Comparison of ENCODE assay signal across 1 cellular context in the genomic region with DNA sequence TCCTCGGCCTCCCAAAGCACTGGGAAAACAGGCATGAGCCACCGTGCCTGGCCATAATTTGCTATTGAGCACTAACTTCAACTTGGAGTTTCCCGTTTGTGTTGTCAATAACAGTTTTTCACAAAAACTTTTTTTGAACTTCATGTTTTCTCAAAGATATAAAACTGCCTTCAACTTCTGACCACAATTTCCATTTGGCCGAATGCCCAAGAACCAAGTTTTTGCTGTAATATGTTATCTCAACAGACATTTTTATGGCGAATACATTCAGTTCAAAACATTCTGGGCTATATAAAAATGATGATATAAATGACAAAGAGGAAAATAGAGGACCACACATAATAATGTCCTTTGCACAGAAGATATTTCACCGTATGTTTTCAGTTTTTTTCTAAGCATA.
TF ChIP-seq lines count a peak whose summit lies in the region.

No MANE protein-coding gene starts in this region.

TF ChIP-seq in K562, 482 proteins besides CTCF, POLR2A, EP300 and RAD21 (continued from another document):
- TF ChIP-seq, protein P1, sequence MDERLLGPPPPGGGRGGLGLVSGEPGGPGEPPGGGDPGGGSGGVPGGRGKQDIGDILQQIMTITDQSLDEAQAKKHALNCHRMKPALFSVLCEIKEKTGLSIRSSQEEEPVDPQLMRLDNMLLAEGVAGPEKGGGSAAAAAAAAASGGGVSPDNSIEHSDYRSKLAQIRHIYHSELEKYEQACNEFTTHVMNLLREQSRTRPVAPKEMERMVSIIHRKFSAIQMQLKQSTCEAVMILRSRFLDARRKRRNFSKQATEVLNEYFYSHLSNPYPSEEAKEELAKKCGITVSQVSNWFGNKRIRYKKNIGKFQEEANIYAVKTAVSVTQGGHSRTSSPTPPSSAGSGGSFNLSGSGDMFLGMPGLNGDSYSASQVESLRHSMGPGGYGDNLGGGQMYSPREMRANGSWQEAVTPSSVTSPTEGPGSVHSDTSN (CRISPR knock-in tag; IDR thresholded peaks at IDR 0.05; ENCODE audit: low read depth) = no peak
- TF ChIP-seq, protein P1 (tag; conservative IDR thresholded peaks at IDR 0.05; ENCODE audit: low read depth) = peak; percentile 65
- TF ChIP-seq SNIP1 (IDR thresholded peaks at IDR 0.05; ENCODE audit: low read depth) (no peak), SAFB2 (IDR thresholded peaks at IDR 0.05; ENCODE audit: borderline replicate concordance, low read depth, low read length, severe bottlenecking) (no peak), ADNP (tag; IDR thresholded peaks at IDR 0.05) (0 out of 2 replicates have a peak, but pooled peaks have one; percentile 12), NCOA4 (IDR thresholded peaks at IDR 0.05; ENCODE audit: partially characterized antibody) (no peak), GTF2A2 (tag; IDR thresholded peaks at IDR 0.05) (no peak), NFIC (IDR thresholded peaks at IDR 0.05) (peak; percentile 74), ZNF124 (CRISPR knock-in tag; IDR thresholded peaks at IDR 0.05) (no peak), ATF4 (CRISPR knock-in tag; IDR thresholded peaks at IDR 0.05) (no peak), IFI16 (CRISPR knock-in tag; IDR thresholded peaks at IDR 0.05) (no peak), ZNF655 (CRISPR knock-in tag; IDR thresholded peaks at IDR 0.05) (no peak), CXXC5 (CRISPR knock-in tag; IDR thresholded peaks at IDR 0.05) (no peak), TAF1 (IDR thresholded peaks at IDR 0.05; ENCODE audit: control insufficient read depth, extremely low read depth, insufficient read depth, low read length, severe bottlenecking) (no peak), ARID1B (IDR thresholded peaks at IDR 0.05) (0 out of 2 replicates have a peak, but pooled peaks have one; percentile 17), TFAP4 (CRISPR knock-in tag; IDR thresholded peaks at IDR 0.05; ENCODE audit: borderline replicate concordance) (0 out of 2 replicates have a peak, but pooled peaks have one; percentile 0), RNF2 (IDR thresholded peaks at IDR 0.05) (no peak), ZNF583 (CRISPR knock-in tag; IDR thresholded peaks at IDR 0.05) (no peak), MEIS2 (IDR thresholded peaks at IDR 0.05; ENCODE audit: partially characterized antibody) (peak; percentile 53), E2F4 (CRISPR knock-in tag; IDR thresholded peaks at IDR 0.05; ENCODE audit: low read depth) (no peak)
- TF ChIP-seq, protein P2, sequence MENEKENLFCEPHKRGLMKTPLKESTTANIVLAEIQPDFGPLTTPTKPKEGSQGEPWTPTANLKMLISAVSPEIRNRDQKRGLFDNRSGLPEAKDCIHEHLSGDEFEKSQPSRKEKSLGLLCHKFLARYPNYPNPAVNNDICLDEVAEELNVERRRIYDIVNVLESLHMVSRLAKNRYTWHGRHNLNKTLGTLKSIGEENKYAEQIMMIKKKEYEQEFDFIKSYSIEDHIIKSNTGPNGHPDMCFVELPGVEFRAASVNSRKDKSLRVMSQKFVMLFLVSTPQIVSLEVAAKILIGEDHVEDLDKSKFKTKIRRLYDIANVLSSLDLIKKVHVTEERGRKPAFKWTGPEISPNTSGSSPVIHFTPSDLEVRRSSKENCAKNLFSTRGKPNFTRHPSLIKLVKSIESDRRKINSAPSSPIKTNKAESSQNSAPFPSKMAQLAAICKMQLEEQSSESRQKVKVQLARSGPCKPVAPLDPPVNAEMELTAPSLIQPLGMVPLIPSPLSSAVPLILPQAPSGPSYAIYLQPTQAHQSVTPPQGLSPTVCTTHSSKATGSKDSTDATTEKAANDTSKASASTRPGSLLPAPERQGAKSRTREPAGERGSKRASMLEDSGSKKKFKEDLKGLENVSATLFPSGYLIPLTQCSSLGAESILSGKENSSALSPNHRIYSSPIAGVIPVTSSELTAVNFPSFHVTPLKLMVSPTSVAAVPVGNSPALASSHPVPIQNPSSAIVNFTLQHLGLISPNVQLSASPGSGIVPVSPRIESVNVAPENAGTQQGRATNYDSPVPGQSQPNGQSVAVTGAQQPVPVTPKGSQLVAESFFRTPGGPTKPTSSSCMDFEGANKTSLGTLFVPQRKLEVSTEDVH (IDR thresholded peaks at IDR 0.05; ENCODE audit: low read depth, partially characterized antibody) = no peak
- TF ChIP-seq, protein P3, sequence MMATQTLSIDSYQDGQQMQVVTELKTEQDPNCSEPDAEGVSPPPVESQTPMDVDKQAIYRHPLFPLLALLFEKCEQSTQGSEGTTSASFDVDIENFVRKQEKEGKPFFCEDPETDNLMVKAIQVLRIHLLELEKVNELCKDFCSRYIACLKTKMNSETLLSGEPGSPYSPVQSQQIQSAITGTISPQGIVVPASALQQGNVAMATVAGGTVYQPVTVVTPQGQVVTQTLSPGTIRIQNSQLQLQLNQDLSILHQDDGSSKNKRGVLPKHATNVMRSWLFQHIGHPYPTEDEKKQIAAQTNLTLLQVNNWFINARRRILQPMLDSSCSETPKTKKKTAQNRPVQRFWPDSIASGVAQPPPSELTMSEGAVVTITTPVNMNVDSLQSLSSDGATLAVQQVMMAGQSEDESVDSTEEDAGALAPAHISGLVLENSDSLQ (IDR thresholded peaks at IDR 0.05) = peak; percentile 28; the same call in 1 of the 2 replicates
- TF ChIP-seq, protein P4, sequence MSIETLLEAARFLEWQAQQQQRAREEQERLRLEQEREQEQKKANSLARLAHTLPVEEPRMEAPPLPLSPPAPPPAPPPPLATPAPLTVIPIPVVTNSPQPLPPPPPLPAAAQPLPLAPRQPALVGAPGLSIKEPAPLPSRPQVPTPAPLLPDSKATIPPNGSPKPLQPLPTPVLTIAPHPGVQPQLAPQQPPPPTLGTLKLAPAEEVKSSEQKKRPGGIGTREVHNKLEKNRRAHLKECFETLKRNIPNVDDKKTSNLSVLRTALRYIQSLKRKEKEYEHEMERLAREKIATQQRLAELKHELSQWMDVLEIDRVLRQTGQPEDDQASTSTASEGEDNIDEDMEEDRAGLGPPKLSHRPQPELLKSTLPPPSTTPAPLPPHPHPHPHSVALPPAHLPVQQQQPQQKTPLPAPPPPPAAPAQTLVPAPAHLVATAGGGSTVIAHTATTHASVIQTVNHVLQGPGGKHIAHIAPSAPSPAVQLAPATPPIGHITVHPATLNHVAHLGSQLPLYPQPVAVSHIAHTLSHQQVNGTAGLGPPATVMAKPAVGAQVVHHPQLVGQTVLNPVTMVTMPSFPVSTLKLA (conservative IDR thresholded peaks at IDR 0.05) = no peak
- TF ChIP-seq, protein P5, sequence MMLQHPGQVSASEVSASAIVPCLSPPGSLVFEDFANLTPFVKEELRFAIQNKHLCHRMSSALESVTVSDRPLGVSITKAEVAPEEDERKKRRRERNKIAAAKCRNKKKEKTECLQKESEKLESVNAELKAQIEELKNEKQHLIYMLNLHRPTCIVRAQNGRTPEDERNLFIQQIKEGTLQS (IDR thresholded peaks at IDR 0.05) = no peak
- TF ChIP-seq, protein P5 (CRISPR knock-in tag; conservative IDR thresholded peaks at IDR 0.05) = no peak
- TF ChIP-seq, protein P6, sequence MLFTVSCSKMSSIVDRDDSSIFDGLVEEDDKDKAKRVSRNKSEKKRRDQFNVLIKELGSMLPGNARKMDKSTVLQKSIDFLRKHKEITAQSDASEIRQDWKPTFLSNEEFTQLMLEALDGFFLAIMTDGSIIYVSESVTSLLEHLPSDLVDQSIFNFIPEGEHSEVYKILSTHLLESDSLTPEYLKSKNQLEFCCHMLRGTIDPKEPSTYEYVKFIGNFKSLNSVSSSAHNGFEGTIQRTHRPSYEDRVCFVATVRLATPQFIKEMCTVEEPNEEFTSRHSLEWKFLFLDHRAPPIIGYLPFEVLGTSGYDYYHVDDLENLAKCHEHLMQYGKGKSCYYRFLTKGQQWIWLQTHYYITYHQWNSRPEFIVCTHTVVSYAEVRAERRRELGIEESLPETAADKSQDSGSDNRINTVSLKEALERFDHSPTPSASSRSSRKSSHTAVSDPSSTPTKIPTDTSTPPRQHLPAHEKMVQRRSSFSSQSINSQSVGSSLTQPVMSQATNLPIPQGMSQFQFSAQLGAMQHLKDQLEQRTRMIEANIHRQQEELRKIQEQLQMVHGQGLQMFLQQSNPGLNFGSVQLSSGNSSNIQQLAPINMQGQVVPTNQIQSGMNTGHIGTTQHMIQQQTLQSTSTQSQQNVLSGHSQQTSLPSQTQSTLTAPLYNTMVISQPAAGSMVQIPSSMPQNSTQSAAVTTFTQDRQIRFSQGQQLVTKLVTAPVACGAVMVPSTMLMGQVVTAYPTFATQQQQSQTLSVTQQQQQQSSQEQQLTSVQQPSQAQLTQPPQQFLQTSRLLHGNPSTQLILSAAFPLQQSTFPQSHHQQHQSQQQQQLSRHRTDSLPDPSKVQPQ (CRISPR knock-in tag; IDR thresholded peaks at IDR 0.05; ENCODE audit: borderline replicate concordance) = no peak
